In genomic region chr6:131314838-131315237, GRCh38 we compare ENCODE assay signal across 36 cellular contexts.
DNase-seq lines count a peak whose midpoint lies in the region; ATAC-seq, FAIRE-seq and TF ChIP-seq lines count a peak whose summit lies in the region.
"Had no signal": no experiment of that assay in that cellular context is flagged by ENCODE, and none has a peak within 500 bp of the region (broad histone marks: within the 10 kb centered on the region; RNA-seq: fewer than 3 reads in every experiment).

No MANE protein-coding gene starts in this region.

- BruUV-seq in HepG2 (replicated peaks; lab: Mats Ljungman, UMichigan) (no TSS peak), IMR-90 (replicated peaks; lab: Mats Ljungman, UMichigan) (no TSS peak), K562 (replicated peaks; lab: Mats Ljungman, UMichigan) (no TSS peak)

- no peaks in the 10 kb centered on the region for H3K4me1 ChIP-seq in HepG2 (ENCODE audit: insufficient read depth, low read length)
- no peaks in the 10 kb centered on the region for H3K4me1 ChIP-seq in right lobe of liver
- no peaks in the 10 kb centered on the region for H3K4me1 ChIP-seq in A549
- H3K4me1 ChIP-seq in IMR-90 (ENCODE audit: control insufficient read depth, insufficient read depth, low read length), result no peaks in the 10 kb centered on the region
- no peaks in the 10 kb centered on the region for H3K4me1 ChIP-seq in K562 (replicated peaks in 1 of 2; ENCODE audit: control insufficient read depth in 2 of 2, insufficient read depth in 2 of 2, low read length in 2 of 2)
- H3K4me1 ChIP-seq: BE2C; BLaER1; BLaER1 treated with 17β-estradiol and CSF1 and Interleukin-3, amounts not matched to agents 10 nM and 100 nM had no signal

- H3K14ac ChIP-seq in IMR-90 (replicated peaks; ENCODE audit: low read depth, low read length), result no peak overlapping the region

- dilution Hi-C loops in IMR-90 (cut with HindIII; ENCODE audit: low sequenced_read_pairs, unreplicated experiment), result no loop called here

- H3K27ac ChIP-seq in HepG2 (ENCODE audit: extremely low read length, insufficient read depth, low read length) (no peak overlapping the region), right lobe of liver (no peak overlapping the region), A549 (no peak overlapping the region), IMR-90 (ENCODE audit: insufficient read depth, low read length) (no peak overlapping the region), K562 (ENCODE audit: extremely low read depth, low read depth, low read length) (no peak overlapping the region)
- H3K27ac ChIP-seq: 22Rv1; BLaER1; BLaER1 treated with 17β-estradiol and CSF1 and Interleukin-3, amounts not matched to agents 10 nM and 100 nM; C4-2B had no signal

- H3K36me3 ChIP-seq in HepG2 (replicated peaks in 1 of 2; ENCODE audit: control insufficient read depth in 1 of 2, insufficient read depth in 2 of 2, low read length in 2 of 2), result no peaks in the 10 kb centered on the region
- H3K36me3 ChIP-seq in right lobe of liver, result no peaks in the 10 kb centered on the region
- no peaks in the 10 kb centered on the region for H3K36me3 ChIP-seq in IMR-90 (ENCODE audit: control insufficient read depth, insufficient read depth, low read length)
- H3K36me3 ChIP-seq in K562 (ENCODE audit: control insufficient read depth, insufficient read depth, low read length), result no peaks in the 10 kb centered on the region
- H3K36me3 ChIP-seq: BE2C; BLaER1; BLaER1 treated with 17β-estradiol and CSF1 and Interleukin-3, amounts not matched to agents 10 nM and 100 nM had no signal

- H4K8ac ChIP-seq in IMR-90 (ENCODE audit: low read depth in 2 of 2, low read length in 2 of 2), result no peak overlapping the region

- H4K5ac ChIP-seq in IMR-90 (ENCODE audit: low read depth, low read length), result no peak overlapping the region

- ATAC-seq in HepG2 (no peak), right lobe of liver (no peak), A549 (no peak), IMR-90 (ENCODE audit: low read depth) (no peak), K562 (no peak), HG03460 (IDR thresholded peaks at IDR 0.05; ENCODE audit: unreplicated experiment) (no peak)
- ATAC-seq in activated CD4-positive, alpha-beta T cell treated with anti-CD3 and anti-CD28 coated beads for 36 hours, result no peak
- ATAC-seq: CD8-positive, alpha-beta T cell had no signal

- no peak overlapping the region for H2BK15ac ChIP-seq in IMR-90 (ENCODE audit: low read depth, low read length)

- H3K56ac ChIP-seq in IMR-90 (ENCODE audit: extremely low read depth, insufficient read depth, low read length), result no peak overlapping the region

- intact Hi-C loops in HepG2 (cut with micrococcal nuclease; ENCODE audit: unreplicated experiment), result no loop called here
- intact Hi-C loops in right lobe of liver (cut with DNase I), result no loop called here
- intact Hi-C loops in IMR-90 (cut with micrococcal nuclease), result no loop called here
- intact Hi-C loops in K562 (cut with micrococcal nuclease), result no loop called here
- intact Hi-C loops in activated CD4-positive, alpha-beta T cell treated with anti-CD3 and anti-CD28 coated beads for 36 hours (cut with DNase I, micrococcal nuclease), result no loop called here

- H2AFZ ChIP-seq in HepG2 (ENCODE audit: low read length), result no peak overlapping the region
- H2AFZ ChIP-seq in IMR-90 (replicated peaks; ENCODE audit: low read length, poor library complexity), result no peak overlapping the region
- no peak overlapping the region for H2AFZ ChIP-seq in K562 (ENCODE audit: low read depth, low read length)

- H2AK9ac ChIP-seq in IMR-90 (replicated peaks; ENCODE audit: low read depth, low read length, poor library complexity), result no peak overlapping the region

- no peak overlapping the region for H3K18ac ChIP-seq in IMR-90 (ENCODE audit: low read depth, low read length)

- H3K9me1 ChIP-seq in IMR-90 (ENCODE audit: insufficient read depth, low read length), result no peaks in the 10 kb centered on the region
- H3K9me1 ChIP-seq in K562 (ENCODE audit: control insufficient read depth, insufficient read depth, low read length), result no peaks in the 10 kb centered on the region

- TF ChIP-seq POLR2A in HepG2 (IDR thresholded peaks at IDR 0.05; ENCODE audit: insufficient read depth in 1 of 2, low read depth in 2 of 2, low read length in 2 of 2), result no peak
- TF ChIP-seq POLR2A in right lobe of liver (IDR thresholded peaks at IDR 0.05), result no peak
- no peak for TF ChIP-seq POLR2A in A549 (IDR thresholded peaks at IDR 0.05; ENCODE audit: low read length)
- no peak for TF ChIP-seq POLR2A in IMR-90 (IDR thresholded peaks at IDR 0.05; ENCODE audit: low read depth, low read length)
- TF ChIP-seq POLR2A in K562 (conservative IDR thresholded peaks at IDR 0.05), result no peak

- no peak overlapping the region for H3K4me3 Mint-ChIP-seq in activated CD4-positive, alpha-beta T cell treated with anti-CD3 and anti-CD28 coated beads for 36 hours
- H3K4me3 Mint-ChIP-seq: B cell; CD14-positive monocyte; CD4-positive, alpha-beta memory T cell; CD4-positive, alpha-beta T cell; CD4-positive, CD25-positive, alpha-beta regulatory T cell; CD8-positive, alpha-beta memory T cell; CD8-positive, alpha-beta T cell had no signal

- no peaks in the 10 kb centered on the region for H3K79me2 ChIP-seq in HepG2 (ENCODE audit: insufficient read depth, low read length)
- H3K79me2 ChIP-seq in K562 (ENCODE audit: control insufficient read depth, insufficient read depth, low read length), result no peaks in the 10 kb centered on the region

- POLR2A ChIA-PET in HepG2 (lab: Yijun Ruan, JAX), result no interaction called here
- POLR2A ChIA-PET in A549 (lab: Yijun Ruan, JAX), result no interaction called here
- POLR2A ChIA-PET in IMR-90 (lab: Charles Lee; ENCODE audit: unreplicated experiment), result no interaction called here
- POLR2A ChIA-PET in K562 (lab: Yijun Ruan, JAX), result no interaction called here
- POLR2A ChIA-PET in activated CD4-positive, alpha-beta T cell treated with anti-CD3 and anti-CD28 coated beads for 36 hours (lab: Charles Lee), result no interaction called here

- DNase-seq in HepG2 (ENCODE audit: low spot score) (no peak), right lobe of liver (no peak), A549 (ENCODE audit: low read depth in 1 of 2, low spot score in 1 of 2) (no peak), IMR-90 (no peak), K562 (ENCODE audit: extremely low read depth in 1 of 4, low spot score in 3 of 4) (no peak)
- DNase-seq in stimulated activated CD4-positive, alpha-beta T cell treated with anti-CD3 and anti-CD28 coated beads, Interleukin-2, amount 100 ng/mL, for 24 hours, result no peak
- DNase-seq in activated CD4-positive, alpha-beta T cell treated with anti-CD3 and anti-CD28 coated beads for 36 hours, result no peak
- DNase-seq: 8988T; ACHN; AML-193; BE2C; C1 segment of cervical spinal cord; Caco-2; Calu3; CD4-positive, alpha-beta memory T cell; CD4-positive, alpha-beta T cell; CD4-positive, CD25-positive, alpha-beta regulatory T cell; CD8-positive, alpha-beta memory T cell; CD8-positive, alpha-beta T cell; COR-L47; DMS 273 treated with DMSO at 0.1 percent for 48 hours; DMS153; DMS53; DMS79; DMS79 treated with DMSO at 0.1 percent for 48 hours; DND-41; EL had no signal

- WGBS in HepG2 (ENCODE audit: low lambda C conversion rate), result 47% methylated on average over 2 of the region's 2 CpGs
- WGBS in right lobe of liver (ENCODE audit: insufficient coverage, low coverage, low lambda C conversion rate, missing lambda C conversion rate), result 85% methylated on average over 2 of the region's 2 CpGs
- WGBS in A549 (ENCODE audit: missing lambda C conversion rate), result 94% methylated on average over 2 of the region's 2 CpGs
- no CpG with 5 or more reads among the region's 2 CpGs for WGBS in IMR-90 (ENCODE audit: extremely low coverage in 2 of 2, insufficient read length in 1 of 2), 2 experiments
- 0% methylated on average over 2 of the region's 2 CpGs for WGBS in K562 (ENCODE audit: insufficient coverage, low coverage, missing lambda C conversion rate)

- no peaks in the 10 kb centered on the region for H3K27me3 ChIP-seq in HepG2 (ENCODE audit: control insufficient read depth in 1 of 2, insufficient read depth in 2 of 2, low read length in 2 of 2)
- H3K27me3 ChIP-seq in right lobe of liver, result no peaks in the 10 kb centered on the region
- H3K27me3 ChIP-seq in IMR-90 (ENCODE audit: control insufficient read depth, insufficient read depth, low read length), result peaks cover 3% of the 10 kb centered on the region; the same call in 1 of the 2 replicates
- H3K27me3 ChIP-seq in K562 (ENCODE audit: control insufficient read depth in 2 of 2, insufficient read depth in 2 of 2, low read length in 2 of 2), result no peaks in the 10 kb centered on the region
- H3K27me3 ChIP-seq: BE2C; BLaER1; BLaER1 treated with 17β-estradiol and CSF1 and Interleukin-3, amounts not matched to agents 10 nM and 100 nM had no signal

- H3K4me2 ChIP-seq in HepG2 (ENCODE audit: low read depth, low read length) (no peak overlapping the region), A549 (no peak overlapping the region), IMR-90 (ENCODE audit: low read depth, low read length) (no peak overlapping the region), K562 (ENCODE audit: insufficient read depth, low read length) (no peak overlapping the region)
- H3K4me2 ChIP-seq: BLaER1; BLaER1 treated with 17β-estradiol and CSF1 and Interleukin-3, amounts not matched to agents 10 nM and 100 nM had no signal

- H3K27ac Mint-ChIP-seq in activated CD4-positive, alpha-beta T cell treated with anti-CD3 and anti-CD28 coated beads for 36 hours, result no peak overlapping the region
- H3K27ac Mint-ChIP-seq: B cell; CD14-positive monocyte; CD4-positive, alpha-beta memory T cell; CD4-positive, alpha-beta T cell; CD4-positive, CD25-positive, alpha-beta regulatory T cell; CD8-positive, alpha-beta memory T cell; CD8-positive, alpha-beta T cell had no signal

- no peaks in the 10 kb centered on the region for H3K27me3 Mint-ChIP-seq in activated CD4-positive, alpha-beta T cell treated with anti-CD3 and anti-CD28 coated beads for 36 hours
- H3K27me3 Mint-ChIP-seq: CD4-positive, alpha-beta memory T cell; CD4-positive, alpha-beta T cell; CD4-positive, CD25-positive, alpha-beta regulatory T cell had no signal

- H3K79me1 ChIP-seq in IMR-90 (ENCODE audit: low read depth in 1 of 2, low read length in 2 of 2), result no peaks in the 10 kb centered on the region

- FAIRE-seq in HepG2 (lab: Jason Lieb, UNC), result no peak
- FAIRE-seq in A549 (lab: Jason Lieb, UNC), result no peak
- FAIRE-seq in K562 (lab: Jason Lieb, UNC), result no peak
- FAIRE-seq: A204.1, D721Med had no signal

- no peaks in the 10 kb centered on the region for H4K20me1 ChIP-seq in HepG2 (ENCODE audit: insufficient read depth, low read length)
- H4K20me1 ChIP-seq in IMR-90 (ENCODE audit: insufficient read depth, low read length), result no peaks in the 10 kb centered on the region
- H4K20me1 ChIP-seq in K562 (replicated peaks; ENCODE audit: control insufficient read depth, insufficient read depth, low read length), result no peaks in the 10 kb centered on the region
- H4K20me1 ChIP-seq: BLaER1; BLaER1 treated with 17β-estradiol and CSF1 and Interleukin-3, amounts not matched to agents 10 nM and 100 nM had no signal

- no peak overlapping the region for H2BK120ac ChIP-seq in IMR-90 (ENCODE audit: low read depth, low read length)

- TF ChIP-seq EP300 in HepG2 (IDR thresholded peaks at IDR 0.05; ENCODE audit: low read depth in 2 of 2, low read length in 2 of 2) (no peak), HepG2 (CRISPR knock-in tag; IDR thresholded peaks at IDR 0.05; ENCODE audit: borderline replicate concordance) (no peak), A549 (IDR thresholded peaks at IDR 0.05) (no peak), K562 (IDR thresholded peaks at IDR 0.05; ENCODE audit: low read length) (no peak)

- H3K23ac ChIP-seq in IMR-90 (ENCODE audit: low read depth, low read length), result no peak overlapping the region

- H3K9ac ChIP-seq in HepG2 (ENCODE audit: insufficient read depth, low read depth, low read length) (no peak overlapping the region), IMR-90 (ENCODE audit: low read depth, low read length) (no peak overlapping the region), K562 (ENCODE audit: insufficient read depth in 1 of 2, low read depth in 2 of 2, low read length in 2 of 2) (no peak overlapping the region)
- H3K9ac ChIP-seq: BLaER1; BLaER1 treated with 17β-estradiol and CSF1 and Interleukin-3, amounts not matched to agents 10 nM and 100 nM had no signal

- H3K9me3 ChIP-seq in HepG2 (ENCODE audit: low read length), result peaks cover under 1% of the 10 kb centered on the region; the same call in 1 of the 2 replicates
- no peaks in the 10 kb centered on the region for H3K9me3 ChIP-seq in right lobe of liver
- no peaks in the 10 kb centered on the region for H3K9me3 ChIP-seq in A549
- no peaks in the 10 kb centered on the region for H3K9me3 ChIP-seq in IMR-90 (ENCODE audit: control insufficient read depth, insufficient read depth, low read length)
- no peaks in the 10 kb centered on the region for H3K9me3 ChIP-seq in K562 (replicated peaks; ENCODE audit: control insufficient read depth, insufficient read depth, low read depth, low read length)
- H3K9me3 ChIP-seq: BE2C, Caco-2 had no signal

- TF ChIP-seq CTCF in HepG2 (CRISPR knock-in tag; IDR thresholded peaks at IDR 0.05) (no peak), right lobe of liver (IDR thresholded peaks at IDR 0.05) (no peak), A549 (IDR thresholded peaks at IDR 0.05) (no peak), IMR-90 (conservative IDR thresholded peaks at IDR 0.05; ENCODE audit: low read depth, low read length) (no peak), K562 (IDR thresholded peaks at IDR 0.05 in 2 of 3, conservative IDR thresholded peaks at IDR 0.05 in 1 of 3; ENCODE audit: insufficient read depth in 2 of 3, low read depth in 1 of 3, low read length in 3 of 3) (no peak)

- CTCF ChIA-PET in HepG2 (lab: Yijun Ruan, JAX; ENCODE audit: low intra/inter-chr PET ratio, low total read pairs), result no interaction called here
- CTCF ChIA-PET in A549 (lab: Yijun Ruan, JAX), result no interaction called here
- CTCF ChIA-PET in IMR-90 (lab: Yijun Ruan, JAX), result no interaction called here
- CTCF ChIA-PET in K562 (lab: Yijun Ruan, JAX; ENCODE audit: low intra/inter-chr PET ratio), result no interaction called here
- CTCF ChIA-PET in activated CD4-positive, alpha-beta T cell treated with anti-CD3 and anti-CD28 coated beads for 36 hours (lab: Charles Lee), result no interaction called here

- H4K91ac ChIP-seq in IMR-90 (ENCODE audit: insufficient read depth, low read depth, low read length), result no peak overlapping the region

- H3K9me3 Mint-ChIP-seq in activated CD4-positive, alpha-beta T cell treated with anti-CD3 and anti-CD28 coated beads for 36 hours (ENCODE audit: low read depth), result peaks cover 20% of the 10 kb centered on the region

- no peak overlapping the region for H2AK5ac ChIP-seq in IMR-90 (ENCODE audit: low read depth, low read length)

- no peak overlapping the region for H2BK5ac ChIP-seq in IMR-90 (ENCODE audit: low read depth, low read length, poor library complexity, severe bottlenecking)

- no peak for TF ChIP-seq RAD21 in HepG2 (CRISPR knock-in tag; IDR thresholded peaks at IDR 0.05)
- no peak for TF ChIP-seq RAD21 in A549 (conservative IDR thresholded peaks at IDR 0.05 in 1 of 2, IDR thresholded peaks at IDR 0.05 in 1 of 2)
- TF ChIP-seq RAD21 in IMR-90 (IDR thresholded peaks at IDR 0.05; ENCODE audit: low read length), result no peak
- no peak for TF ChIP-seq RAD21 in K562 (CRISPR knock-in tag; conservative IDR thresholded peaks at IDR 0.05 in 1 of 2, IDR thresholded peaks at IDR 0.05 in 1 of 2)

- no peak overlapping the region for H3K4ac ChIP-seq in IMR-90 (ENCODE audit: low read depth, low read length)

- H3K4me1 Mint-ChIP-seq in activated CD4-positive, alpha-beta T cell treated with anti-CD3 and anti-CD28 coated beads for 36 hours, result no peaks in the 10 kb centered on the region
- H3K4me1 Mint-ChIP-seq: B cell; CD14-positive monocyte; CD4-positive, alpha-beta memory T cell had no signal

- no peak overlapping the region for H2BK20ac ChIP-seq in IMR-90 (ENCODE audit: low read depth, low read length)

- in situ Hi-C loops in HepG2 (cut with HindIII; ENCODE audit: extremely low pct_ligation_motif_present, low pct_unique_long_range_greater_than_20kb), result no loop called here
- in situ Hi-C loops in IMR-90 (cut with MboI; ENCODE audit: low sequenced_read_pairs), result no loop called here
- in situ Hi-C loops in K562 (cut with MboI), result no loop called here

- H3K4me3 ChIP-seq in HepG2 (replicated peaks in 1 of 3; ENCODE audit: insufficient read depth in 1 of 3, low read depth in 2 of 3, low read length in 3 of 3), result no peak overlapping the region
- no peak overlapping the region for H3K4me3 ChIP-seq in right lobe of liver
- no peak overlapping the region for H3K4me3 ChIP-seq in A549
- H3K4me3 ChIP-seq in IMR-90 (ENCODE audit: insufficient read depth, low read depth, low read length), result no peak overlapping the region
- H3K4me3 ChIP-seq in K562, result no peak overlapping the region
- H3K4me3 ChIP-seq: BLaER1; BLaER1 treated with 17β-estradiol and CSF1 and Interleukin-3, amounts not matched to agents 10 nM and 100 nM had no signal

- H3K36me3 Mint-ChIP-seq in activated CD4-positive, alpha-beta T cell treated with anti-CD3 and anti-CD28 coated beads for 36 hours (ENCODE audit: low read depth), result peaks cover 5% of the 10 kb centered on the region
- H3K36me3 Mint-ChIP-seq: CD14-positive monocyte had no signal

Comparison
In these comparisons a context has a peak if more than half of its experiments do, and no peak if none do; other contexts are left out.
1. Of the 241 proteins assayed by ChIP-seq in both HepG2 and K562: peak only in HepG2: MAFF and MAFK; only in K562: none; in both: none; in neither: 239.